Comparison of ENCODE assay signal across 1 cellular context in the genomic region with DNA sequence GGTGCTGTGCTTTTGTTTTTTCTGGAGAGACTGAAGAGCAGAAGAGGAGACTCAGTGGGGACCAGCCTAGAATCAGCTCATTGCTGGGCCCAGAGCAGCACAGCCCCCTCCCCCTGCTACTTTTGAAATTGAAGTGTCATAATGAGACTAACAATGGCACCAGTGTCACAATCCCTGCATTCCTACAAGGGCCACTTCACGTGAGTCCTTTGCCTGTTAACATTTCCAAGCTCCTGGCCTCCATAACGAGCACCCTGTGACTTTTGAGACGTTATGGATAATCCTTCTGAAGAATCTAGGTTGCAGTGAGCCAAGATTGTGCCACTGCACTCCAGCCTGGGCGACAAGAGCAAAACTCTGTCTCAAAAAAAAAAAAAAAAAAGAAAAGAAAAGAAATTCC.
TF ChIP-seq lines count a peak whose summit lies in the region.

No MANE protein-coding gene starts in this region.

TF ChIP-seq in HepG2, 621 proteins besides CTCF, POLR2A, EP300 and RAD21:
- TF ChIP-seq SUZ12 (IDR thresholded peaks at IDR 0.05; ENCODE audit: low read depth, low read length) (no peak), JUND (CRISPR knock-in tag; IDR thresholded peaks at IDR 0.05) (no peak), ZNF232 (CRISPR knock-in tag; IDR thresholded peaks at IDR 0.05; ENCODE audit: borderline replicate concordance) (no peak), BHLHE40 (IDR thresholded peaks at IDR 0.05; ENCODE audit: low read length) (peak; percentile 93), ZNF883 (CRISPR knock-in tag; IDR thresholded peaks at IDR 0.05; ENCODE audit: not compliant biosample characterization) (no peak), ZC3H4 (CRISPR knock-in tag; IDR thresholded peaks at IDR 0.05; ENCODE audit: borderline replicate concordance) (no peak), SP1 (IDR thresholded peaks at IDR 0.05) (no peak), SP1 (CRISPR knock-in tag; IDR thresholded peaks at IDR 0.05) (no peak), ZBTB20 (CRISPR knock-in tag; IDR thresholded peaks at IDR 0.05; ENCODE audit: borderline replicate concordance, low read depth) (no peak), CEBPB (IDR thresholded peaks at IDR 0.05; ENCODE audit: borderline replicate concordance, low read depth, low read length) (0 out of 2 replicates have a peak, but pooled peaks have one; percentile 29), SOX5 (CRISPR knock-in tag; IDR thresholded peaks at IDR 0.05; ENCODE audit: borderline replicate concordance) (peak; percentile 29; the same call in 1 of the 2 replicates), ZNF468 (CRISPR knock-in tag; IDR thresholded peaks at IDR 0.05) (no peak), SOX13 (IDR thresholded peaks at IDR 0.05) (no peak), SOX13 (CRISPR knock-in tag; conservative IDR thresholded peaks at IDR 0.05 in 1 of 2, IDR thresholded peaks at IDR 0.05 in 1 of 2) (peak in 1 of 2 experiments; percentile 60; a peak in 2 of 4 replicates), POGZ (CRISPR knock-in tag; IDR thresholded peaks at IDR 0.05) (no peak), ZSCAN21 (CRISPR knock-in tag; IDR thresholded peaks at IDR 0.05; ENCODE audit: borderline replicate concordance) (no peak)
- TF ChIP-seq, protein P1, sequence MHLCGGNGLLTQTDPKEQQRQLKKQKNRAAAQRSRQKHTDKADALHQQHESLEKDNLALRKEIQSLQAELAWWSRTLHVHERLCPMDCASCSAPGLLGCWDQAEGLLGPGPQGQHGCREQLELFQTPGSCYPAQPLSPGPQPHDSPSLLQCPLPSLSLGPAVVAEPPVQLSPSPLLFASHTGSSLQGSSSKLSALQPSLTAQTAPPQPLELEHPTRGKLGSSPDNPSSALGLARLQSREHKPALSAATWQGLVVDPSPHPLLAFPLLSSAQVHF (CRISPR knock-in tag; IDR thresholded peaks at IDR 0.05), result no peak
- TF ChIP-seq, protein P2, sequence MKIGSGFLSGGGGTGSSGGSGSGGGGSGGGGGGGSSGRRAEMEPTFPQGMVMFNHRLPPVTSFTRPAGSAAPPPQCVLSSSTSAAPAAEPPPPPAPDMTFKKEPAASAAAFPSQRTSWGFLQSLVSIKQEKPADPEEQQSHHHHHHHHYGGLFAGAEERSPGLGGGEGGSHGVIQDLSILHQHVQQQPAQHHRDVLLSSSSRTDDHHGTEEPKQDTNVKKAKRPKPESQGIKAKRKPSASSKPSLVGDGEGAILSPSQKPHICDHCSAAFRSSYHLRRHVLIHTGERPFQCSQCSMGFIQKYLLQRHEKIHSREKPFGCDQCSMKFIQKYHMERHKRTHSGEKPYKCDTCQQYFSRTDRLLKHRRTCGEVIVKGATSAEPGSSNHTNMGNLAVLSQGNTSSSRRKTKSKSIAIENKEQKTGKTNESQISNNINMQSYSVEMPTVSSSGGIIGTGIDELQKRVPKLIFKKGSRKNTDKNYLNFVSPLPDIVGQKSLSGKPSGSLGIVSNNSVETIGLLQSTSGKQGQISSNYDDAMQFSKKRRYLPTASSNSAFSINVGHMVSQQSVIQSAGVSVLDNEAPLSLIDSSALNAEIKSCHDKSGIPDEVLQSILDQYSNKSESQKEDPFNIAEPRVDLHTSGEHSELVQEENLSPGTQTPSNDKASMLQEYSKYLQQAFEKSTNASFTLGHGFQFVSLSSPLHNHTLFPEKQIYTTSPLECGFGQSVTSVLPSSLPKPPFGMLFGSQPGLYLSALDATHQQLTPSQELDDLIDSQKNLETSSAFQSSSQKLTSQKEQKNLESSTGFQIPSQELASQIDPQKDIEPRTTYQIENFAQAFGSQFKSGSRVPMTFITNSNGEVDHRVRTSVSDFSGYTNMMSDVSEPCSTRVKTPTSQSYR (CRISPR knock-in tag; IDR thresholded peaks at IDR 0.05; ENCODE audit: borderline replicate concordance), result 0 out of 2 replicates have a peak, but pooled peaks have one; percentile 21
